In the genomic region with DNA sequence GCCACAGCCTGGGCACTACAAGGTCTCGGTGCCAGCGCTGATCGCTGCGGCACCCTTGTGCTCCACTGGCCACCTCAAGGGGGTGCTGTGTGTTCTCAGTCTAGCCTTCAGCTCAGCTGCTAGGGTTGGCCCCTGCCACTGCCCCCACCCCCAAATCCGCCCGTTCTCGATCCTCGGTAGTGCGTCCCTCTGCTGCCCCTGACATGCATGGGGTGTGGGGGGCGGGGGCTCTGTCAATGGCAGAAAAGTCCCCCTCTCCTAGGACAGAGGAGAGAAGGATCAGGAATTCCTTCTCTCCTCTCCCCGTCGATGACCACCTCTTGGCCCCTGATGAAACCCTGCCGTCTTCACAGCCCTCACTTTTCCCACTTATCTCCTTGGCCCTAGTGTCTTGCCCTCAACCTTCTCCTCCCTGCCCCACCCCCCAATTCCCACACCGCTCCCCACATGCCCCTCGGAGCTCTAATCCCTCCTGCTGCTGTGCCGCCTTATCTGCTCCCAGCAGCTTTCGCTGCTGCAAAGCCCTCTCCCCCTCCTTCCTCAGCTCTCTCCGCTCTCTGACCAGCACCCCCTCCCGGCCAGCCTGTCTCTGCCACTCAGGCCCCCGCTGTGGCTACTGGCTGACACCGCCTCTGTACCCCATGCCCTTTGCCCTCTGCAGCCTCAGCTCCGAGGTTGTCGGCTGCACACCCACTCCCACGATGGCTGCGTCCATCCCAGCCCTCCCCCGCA, we compare ENCODE assay signal across 8 cellular contexts. TPM values are rescaled to one million over a fixed set of nuclear protein-coding genes. Genes with fewer than 3 reads are reported as not detected.
DNase-seq lines count a peak whose midpoint lies in the region; ATAC-seq and TF ChIP-seq lines count a peak whose summit lies in the region.

No MANE protein-coding gene starts in this region.

- peak; percentile 65 for ATAC-seq in GM18858 (IDR thresholded peaks at IDR 0.05; ENCODE audit: unreplicated experiment)
- peak; percentile 54 for ATAC-seq in HG03457 (IDR thresholded peaks at IDR 0.05; ENCODE audit: unreplicated experiment)
- no peak for ATAC-seq in GM21367 (IDR thresholded peaks at IDR 0.05; ENCODE audit: unreplicated experiment)

- DNase-seq in AG08396 (ENCODE audit: low spot score) (peak; percentile 75), foreskin fibroblast (peak; percentile 50 to 82), nucleus accumbens (lab: John Stamatoyannopoulos, UW) (peak in 40 of 56 donors; percentile 9 to 69 (median 40))
- peak; percentile 20 for DNase-seq in activated T-helper 9 cell treated with anti-CD3 and anti-CD28 coated beads, Interleukin-2, amount 50 U/mL, for 16 hours (ENCODE audit: low read depth)

- peak overlapping the region; percentile 31 to 33 for H3K4me3 ChIP-seq in foreskin fibroblast (ENCODE audit: low read depth in 1 of 2, low read length in 2 of 2)

- peak; percentile 89 for TF ChIP-seq CTCF in foreskin fibroblast (IDR thresholded peaks at IDR 0.05; ENCODE audit: low read depth, low read length)

TF ChIP-seq in PFSK-1, 5 proteins besides CTCF, POLR2A, EP300 and RAD21:
- TF ChIP-seq FOXP2 (optimal IDR thresholded peaks at IDR 0.05; ENCODE audit: borderline replicate concordance, extremely low read depth, extremely low read length, insufficient read depth) (no peak), POLR2AphosphoS5 (IDR thresholded peaks at IDR 0.05; ENCODE audit: low read depth, low read length) (0 out of 2 replicates have a peak, but pooled peaks have one; percentile 19)

RNA-seq across cellular contexts. Expression of a gene that starts 4.3 kb away (rescaled TPM):
- polyA plus RNA-seq in PFSK-1 (2012; ENCODE audit: insufficient read length, low read depth): 0.16 TPM

RNA-seq across cellular contexts. Expression of a gene that starts 11.3 kb away (rescaled TPM):
- 59.1 TPM for polyA plus RNA-seq in PFSK-1 (2012; ENCODE audit: insufficient read length, low read depth)

RNA-seq across cellular contexts. Expression of a gene that starts 33.7 kb away (rescaled TPM):
- polyA plus RNA-seq in PFSK-1 (2012; ENCODE audit: insufficient read length, low read depth): 27.0 TPM

RNA-seq across cellular contexts. Expression of a gene that starts 33.9 kb away (rescaled TPM):
- polyA plus RNA-seq in PFSK-1 (2012; ENCODE audit: insufficient read length, low read depth): 1.8 TPM

Comparison
In these comparisons a context has a peak if more than half of its experiments do, and no peak if none do; other contexts are left out.
1. DNase-seq: peak in every context shown above with its lines; median percentile 75 in AG08396; 66 in foreskin fibroblast; 40 in nucleus accumbens; 20 in activated T-helper 9 cell treated with anti-CD3 and anti-CD28 coated beads, Interleukin-2, amount 50 U/mL, for 16 hours.